ENCODE assay signal across 1 cellular context in the genomic region with DNA sequence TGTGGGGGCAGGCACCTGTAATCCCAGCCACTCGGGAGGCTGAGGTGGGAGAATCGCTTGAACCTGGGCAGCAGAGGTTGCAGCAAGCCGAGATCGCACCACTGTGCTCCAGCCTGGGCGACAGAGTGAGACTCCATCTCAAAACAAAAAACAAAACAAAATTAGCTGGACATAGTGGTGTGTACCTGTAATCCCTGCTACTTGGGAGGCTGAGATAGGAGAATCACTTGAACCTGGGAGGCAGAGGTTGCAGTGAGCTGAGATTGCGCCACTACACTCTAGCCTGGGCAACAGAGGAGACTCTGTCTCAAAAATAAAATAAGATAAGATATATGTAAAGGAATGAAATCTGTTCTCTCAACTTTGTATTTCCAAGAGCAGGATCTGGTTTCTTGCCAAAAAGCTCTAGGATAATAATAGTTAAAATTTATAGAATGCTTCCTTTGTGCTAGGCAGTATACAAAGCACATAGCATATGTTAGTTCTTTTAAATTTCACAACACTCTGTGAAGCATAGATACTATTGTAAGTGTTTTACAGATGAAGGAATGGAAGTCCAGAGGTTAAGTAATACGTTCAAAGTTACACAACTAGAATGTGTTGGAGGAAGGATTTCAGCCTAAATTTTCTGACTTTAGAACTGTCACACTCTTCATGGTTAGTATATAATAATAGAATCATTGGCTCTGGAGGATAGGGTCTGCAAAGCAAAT.
TF ChIP-seq lines count a peak whose summit lies in the region.

No MANE protein-coding gene starts in this region.

TF ChIP-seq in HepG2, 621 proteins besides CTCF, POLR2A, EP300 and RAD21 (continued from another document and continues in another):
- TF ChIP-seq, protein P1, sequence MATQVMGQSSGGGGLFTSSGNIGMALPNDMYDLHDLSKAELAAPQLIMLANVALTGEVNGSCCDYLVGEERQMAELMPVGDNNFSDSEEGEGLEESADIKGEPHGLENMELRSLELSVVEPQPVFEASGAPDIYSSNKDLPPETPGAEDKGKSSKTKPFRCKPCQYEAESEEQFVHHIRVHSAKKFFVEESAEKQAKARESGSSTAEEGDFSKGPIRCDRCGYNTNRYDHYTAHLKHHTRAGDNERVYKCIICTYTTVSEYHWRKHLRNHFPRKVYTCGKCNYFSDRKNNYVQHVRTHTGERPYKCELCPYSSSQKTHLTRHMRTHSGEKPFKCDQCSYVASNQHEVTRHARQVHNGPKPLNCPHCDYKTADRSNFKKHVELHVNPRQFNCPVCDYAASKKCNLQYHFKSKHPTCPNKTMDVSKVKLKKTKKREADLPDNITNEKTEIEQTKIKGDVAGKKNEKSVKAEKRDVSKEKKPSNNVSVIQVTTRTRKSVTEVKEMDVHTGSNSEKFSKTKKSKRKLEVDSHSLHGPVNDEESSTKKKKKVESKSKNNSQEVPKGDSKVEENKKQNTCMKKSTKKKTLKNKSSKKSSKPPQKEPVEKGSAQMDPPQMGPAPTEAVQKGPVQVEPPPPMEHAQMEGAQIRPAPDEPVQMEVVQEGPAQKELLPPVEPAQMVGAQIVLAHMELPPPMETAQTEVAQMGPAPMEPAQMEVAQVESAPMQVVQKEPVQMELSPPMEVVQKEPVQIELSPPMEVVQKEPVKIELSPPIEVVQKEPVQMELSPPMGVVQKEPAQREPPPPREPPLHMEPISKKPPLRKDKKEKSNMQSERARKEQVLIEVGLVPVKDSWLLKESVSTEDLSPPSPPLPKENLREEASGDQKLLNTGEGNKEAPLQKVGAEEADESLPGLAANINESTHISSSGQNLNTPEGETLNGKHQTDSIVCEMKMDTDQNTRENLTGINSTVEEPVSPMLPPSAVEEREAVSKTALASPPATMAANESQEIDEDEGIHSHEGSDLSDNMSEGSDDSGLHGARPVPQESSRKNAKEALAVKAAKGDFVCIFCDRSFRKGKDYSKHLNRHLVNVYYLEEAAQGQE (IDR thresholded peaks at IDR 0.05; ENCODE audit: borderline replicate concordance in 1 of 2, low read depth in 1 of 2, low read length in 2 of 2), result no peak
- no peak for TF ChIP-seq SNAI1 (CRISPR knock-in tag; IDR thresholded peaks at IDR 0.05; ENCODE audit: borderline replicate concordance)
- TF ChIP-seq ZNF746 (CRISPR knock-in tag; IDR thresholded peaks at IDR 0.05), result no peak
- TF ChIP-seq ZNF33B (CRISPR knock-in tag; IDR thresholded peaks at IDR 0.05), result no peak
- TF ChIP-seq ZNF282 (IDR thresholded peaks at IDR 0.05; ENCODE audit: partially characterized antibody), result no peak
- TF ChIP-seq ZNF598 (CRISPR knock-in tag; IDR thresholded peaks at IDR 0.05; ENCODE audit: borderline replicate concordance), result no peak
- TF ChIP-seq, protein P2, sequence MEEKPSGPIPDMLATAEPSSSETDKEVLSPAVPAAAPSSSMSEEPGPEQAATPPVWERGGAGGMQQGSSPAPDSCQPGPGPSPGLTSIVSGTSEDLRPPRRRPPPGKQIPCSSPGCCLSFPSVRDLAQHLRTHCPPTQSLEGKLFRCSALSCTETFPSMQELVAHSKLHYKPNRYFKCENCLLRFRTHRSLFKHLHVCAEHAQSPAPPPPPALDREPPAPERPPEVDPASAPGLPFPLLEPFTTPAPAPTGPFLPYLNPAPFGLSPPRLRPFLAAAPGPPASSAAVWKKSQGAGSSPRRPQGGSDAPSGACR (CRISPR knock-in tag; IDR thresholded peaks at IDR 0.05), result no peak
- no peak for TF ChIP-seq TEAD3 (CRISPR knock-in tag; optimal IDR thresholded peaks at IDR 0.05; ENCODE audit: borderline replicate concordance)
- no peak for TF ChIP-seq ZNF350 (CRISPR knock-in tag; IDR thresholded peaks at IDR 0.05; ENCODE audit: borderline replicate concordance, low read depth)
- TF ChIP-seq, protein P3, sequence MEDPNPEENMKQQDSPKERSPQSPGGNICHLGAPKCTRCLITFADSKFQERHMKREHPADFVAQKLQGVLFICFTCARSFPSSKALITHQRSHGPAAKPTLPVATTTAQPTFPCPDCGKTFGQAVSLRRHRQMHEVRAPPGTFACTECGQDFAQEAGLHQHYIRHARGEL (CRISPR knock-in tag; IDR thresholded peaks at IDR 0.05), result no peak
- no peak for TF ChIP-seq ZNF30 (CRISPR knock-in tag; IDR thresholded peaks at IDR 0.05)
- no peak for TF ChIP-seq KLF13 (CRISPR knock-in tag; IDR thresholded peaks at IDR 0.05)
- TF ChIP-seq, protein P4, sequence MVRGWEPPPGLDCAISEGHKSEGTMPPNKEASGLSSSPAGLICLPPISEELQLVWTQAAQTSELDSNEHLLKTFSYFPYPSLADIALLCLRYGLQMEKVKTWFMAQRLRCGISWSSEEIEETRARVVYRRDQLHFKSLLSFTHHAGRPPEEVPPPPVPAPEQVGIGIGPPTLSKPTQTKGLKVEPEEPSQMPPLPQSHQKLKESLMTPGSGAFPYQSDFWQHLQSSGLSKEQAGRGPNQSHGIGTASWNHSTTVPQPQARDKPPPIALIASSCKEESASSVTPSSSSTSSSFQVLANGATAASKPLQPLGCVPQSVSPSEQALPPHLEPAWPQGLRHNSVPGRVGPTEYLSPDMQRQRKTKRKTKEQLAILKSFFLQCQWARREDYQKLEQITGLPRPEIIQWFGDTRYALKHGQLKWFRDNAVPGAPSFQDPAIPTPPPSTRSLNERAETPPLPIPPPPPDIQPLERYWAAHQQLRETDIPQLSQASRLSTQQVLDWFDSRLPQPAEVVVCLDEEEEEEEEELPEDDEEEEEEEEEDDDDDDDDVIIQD (CRISPR knock-in tag; IDR thresholded peaks at IDR 0.05; ENCODE audit: low read depth), result no peak
- no peak for TF ChIP-seq CBX2 (IDR thresholded peaks at IDR 0.05; ENCODE audit: low read depth, low read length)
- TF ChIP-seq CBX2 (CRISPR knock-in tag; IDR thresholded peaks at IDR 0.05; ENCODE audit: low read depth), result no peak
- TF ChIP-seq, protein P5, sequence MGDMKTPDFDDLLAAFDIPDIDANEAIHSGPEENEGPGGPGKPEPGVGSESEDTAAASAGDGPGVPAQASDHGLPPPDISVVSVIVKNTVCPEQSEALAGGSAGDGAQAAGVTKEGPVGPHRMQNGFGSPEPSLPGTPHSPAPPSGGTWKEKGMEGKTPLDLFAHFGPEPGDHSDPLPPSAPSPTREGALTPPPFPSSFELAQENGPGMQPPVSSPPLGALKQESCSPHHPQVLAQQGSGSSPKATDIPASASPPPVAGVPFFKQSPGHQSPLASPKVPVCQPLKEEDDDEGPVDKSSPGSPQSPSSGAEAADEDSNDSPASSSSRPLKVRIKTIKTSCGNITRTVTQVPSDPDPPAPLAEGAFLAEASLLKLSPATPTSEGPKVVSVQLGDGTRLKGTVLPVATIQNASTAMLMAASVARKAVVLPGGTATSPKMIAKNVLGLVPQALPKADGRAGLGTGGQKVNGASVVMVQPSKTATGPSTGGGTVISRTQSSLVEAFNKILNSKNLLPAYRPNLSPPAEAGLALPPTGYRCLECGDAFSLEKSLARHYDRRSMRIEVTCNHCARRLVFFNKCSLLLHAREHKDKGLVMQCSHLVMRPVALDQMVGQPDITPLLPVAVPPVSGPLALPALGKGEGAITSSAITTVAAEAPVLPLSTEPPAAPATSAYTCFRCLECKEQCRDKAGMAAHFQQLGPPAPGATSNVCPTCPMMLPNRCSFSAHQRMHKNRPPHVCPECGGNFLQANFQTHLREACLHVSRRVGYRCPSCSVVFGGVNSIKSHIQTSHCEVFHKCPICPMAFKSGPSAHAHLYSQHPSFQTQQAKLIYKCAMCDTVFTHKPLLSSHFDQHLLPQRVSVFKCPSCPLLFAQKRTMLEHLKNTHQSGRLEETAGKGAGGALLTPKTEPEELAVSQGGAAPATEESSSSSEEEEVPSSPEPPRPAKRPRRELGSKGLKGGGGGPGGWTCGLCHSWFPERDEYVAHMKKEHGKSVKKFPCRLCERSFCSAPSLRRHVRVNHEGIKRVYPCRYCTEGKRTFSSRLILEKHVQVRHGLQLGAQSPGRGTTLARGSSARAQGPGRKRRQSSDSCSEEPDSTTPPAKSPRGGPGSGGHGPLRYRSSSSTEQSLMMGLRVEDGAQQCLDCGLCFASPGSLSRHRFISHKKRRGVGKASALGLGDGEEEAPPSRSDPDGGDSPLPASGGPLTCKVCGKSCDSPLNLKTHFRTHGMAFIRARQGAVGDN (CRISPR knock-in tag; IDR thresholded peaks at IDR 0.05), result peak; percentile 30; the same call in 1 of the 2 replicates
- TF ChIP-seq ZNF549 (CRISPR knock-in tag; IDR thresholded peaks at IDR 0.05), result no peak
- no peak for TF ChIP-seq ZNF546 (CRISPR knock-in tag; conservative IDR thresholded peaks at IDR 0.05)
- TF ChIP-seq STAG1 (CRISPR knock-in tag; IDR thresholded peaks at IDR 0.05), result no peak
- no peak for TF ChIP-seq ZNF260 (CRISPR knock-in tag; IDR thresholded peaks at IDR 0.05; ENCODE audit: borderline replicate concordance, low read depth)
- TF ChIP-seq SMYD3 (CRISPR knock-in tag; IDR thresholded peaks at IDR 0.05), result no peak
- TF ChIP-seq ZMYM4 (CRISPR knock-in tag; IDR thresholded peaks at IDR 0.05), result no peak
- TF ChIP-seq ZNF446 (CRISPR knock-in tag; IDR thresholded peaks at IDR 0.05), result no peak
- no peak for TF ChIP-seq MBNL3 (CRISPR knock-in tag; conservative IDR thresholded peaks at IDR 0.05)
- TF ChIP-seq, protein P6, sequence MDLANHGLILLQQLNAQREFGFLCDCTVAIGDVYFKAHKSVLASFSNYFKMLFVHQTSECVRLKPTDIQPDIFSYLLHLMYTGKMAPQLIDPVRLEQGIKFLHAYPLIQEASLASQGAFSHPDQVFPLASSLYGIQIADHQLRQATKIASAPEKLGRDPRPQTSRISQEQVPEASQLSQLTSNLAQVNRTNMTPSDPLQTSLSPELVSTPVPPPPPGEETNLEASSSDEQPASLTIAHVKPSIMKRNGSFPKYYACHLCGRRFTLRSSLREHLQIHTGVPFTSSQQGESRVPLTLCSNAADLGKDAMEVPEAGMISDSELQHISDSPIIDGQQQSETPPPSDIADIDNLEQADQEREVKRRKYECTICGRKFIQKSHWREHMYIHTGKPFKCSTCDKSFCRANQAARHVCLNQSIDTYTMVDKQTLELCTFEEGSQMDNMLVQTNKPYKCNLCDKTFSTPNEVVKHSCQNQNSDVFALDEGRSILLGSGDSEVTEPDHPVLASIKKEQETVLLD (CRISPR knock-in tag; IDR thresholded peaks at IDR 0.05; ENCODE audit: low read depth), result no peak
- TF ChIP-seq CENPX (CRISPR knock-in tag; IDR thresholded peaks at IDR 0.05), result no peak
- TF ChIP-seq ZNF781 (CRISPR knock-in tag; IDR thresholded peaks at IDR 0.05; ENCODE audit: borderline replicate concordance, not compliant biosample characterization), result no peak
- TF ChIP-seq ZNF10 (CRISPR knock-in tag; IDR thresholded peaks at IDR 0.05; ENCODE audit: borderline replicate concordance, low read depth), result no peak
- TF ChIP-seq POGZ (CRISPR knock-in tag; IDR thresholded peaks at IDR 0.05), result no peak; the same call in 1 of the 2 replicates
- TF ChIP-seq, protein P7, sequence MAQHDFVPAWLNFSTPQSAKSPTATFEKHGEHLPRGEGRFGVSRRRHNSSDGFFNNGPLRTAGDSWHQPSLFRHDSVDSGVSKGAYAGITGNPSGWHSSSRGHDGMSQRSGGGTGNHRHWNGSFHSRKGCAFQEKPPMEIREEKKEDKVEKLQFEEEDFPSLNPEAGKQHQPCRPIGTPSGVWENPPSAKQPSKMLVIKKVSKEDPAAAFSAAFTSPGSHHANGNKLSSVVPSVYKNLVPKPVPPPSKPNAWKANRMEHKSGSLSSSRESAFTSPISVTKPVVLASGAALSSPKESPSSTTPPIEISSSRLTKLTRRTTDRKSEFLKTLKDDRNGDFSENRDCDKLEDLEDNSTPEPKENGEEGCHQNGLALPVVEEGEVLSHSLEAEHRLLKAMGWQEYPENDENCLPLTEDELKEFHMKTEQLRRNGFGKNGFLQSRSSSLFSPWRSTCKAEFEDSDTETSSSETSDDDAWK (CRISPR knock-in tag; IDR thresholded peaks at IDR 0.05), result no peak
- TF ChIP-seq, protein P8, sequence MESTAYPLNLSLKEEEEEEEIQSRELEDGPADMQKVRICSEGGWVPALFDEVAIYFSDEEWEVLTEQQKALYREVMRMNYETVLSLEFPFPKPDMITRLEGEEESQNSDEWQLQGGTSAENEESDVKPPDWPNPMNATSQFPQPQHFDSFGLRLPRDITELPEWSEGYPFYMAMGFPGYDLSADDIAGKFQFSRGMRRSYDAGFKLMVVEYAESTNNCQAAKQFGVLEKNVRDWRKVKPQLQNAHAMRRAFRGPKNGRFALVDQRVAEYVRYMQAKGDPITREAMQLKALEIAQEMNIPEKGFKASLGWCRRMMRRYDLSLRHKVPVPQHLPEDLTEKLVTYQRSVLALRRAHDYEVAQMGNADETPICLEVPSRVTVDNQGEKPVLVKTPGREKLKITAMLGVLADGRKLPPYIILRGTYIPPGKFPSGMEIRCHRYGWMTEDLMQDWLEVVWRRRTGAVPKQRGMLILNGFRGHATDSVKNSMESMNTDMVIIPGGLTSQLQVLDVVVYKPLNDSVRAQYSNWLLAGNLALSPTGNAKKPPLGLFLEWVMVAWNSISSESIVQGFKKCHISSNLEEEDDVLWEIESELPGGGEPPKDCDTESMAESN (CRISPR knock-in tag; conservative IDR thresholded peaks at IDR 0.05), result no peak
- TF ChIP-seq DR1 (CRISPR knock-in tag; IDR thresholded peaks at IDR 0.05), result no peak
- no peak for TF ChIP-seq PHF20 (CRISPR knock-in tag; IDR thresholded peaks at IDR 0.05)
- TF ChIP-seq NONO (IDR thresholded peaks at IDR 0.05), result no peak
- TF ChIP-seq NONO (CRISPR knock-in tag; conservative IDR thresholded peaks at IDR 0.05), result no peak
- TF ChIP-seq, protein P9, sequence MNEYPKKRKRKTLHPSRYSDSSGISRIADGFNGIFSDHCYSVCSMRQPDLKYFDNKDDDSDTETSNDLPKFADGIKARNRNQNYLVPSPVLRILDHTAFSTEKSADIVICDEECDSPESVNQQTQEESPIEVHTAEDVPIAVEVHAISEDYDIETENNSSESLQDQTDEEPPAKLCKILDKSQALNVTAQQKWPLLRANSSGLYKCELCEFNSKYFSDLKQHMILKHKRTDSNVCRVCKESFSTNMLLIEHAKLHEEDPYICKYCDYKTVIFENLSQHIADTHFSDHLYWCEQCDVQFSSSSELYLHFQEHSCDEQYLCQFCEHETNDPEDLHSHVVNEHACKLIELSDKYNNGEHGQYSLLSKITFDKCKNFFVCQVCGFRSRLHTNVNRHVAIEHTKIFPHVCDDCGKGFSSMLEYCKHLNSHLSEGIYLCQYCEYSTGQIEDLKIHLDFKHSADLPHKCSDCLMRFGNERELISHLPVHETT (CRISPR knock-in tag; conservative IDR thresholded peaks at IDR 0.05), result no peak
- TF ChIP-seq, protein P10, sequence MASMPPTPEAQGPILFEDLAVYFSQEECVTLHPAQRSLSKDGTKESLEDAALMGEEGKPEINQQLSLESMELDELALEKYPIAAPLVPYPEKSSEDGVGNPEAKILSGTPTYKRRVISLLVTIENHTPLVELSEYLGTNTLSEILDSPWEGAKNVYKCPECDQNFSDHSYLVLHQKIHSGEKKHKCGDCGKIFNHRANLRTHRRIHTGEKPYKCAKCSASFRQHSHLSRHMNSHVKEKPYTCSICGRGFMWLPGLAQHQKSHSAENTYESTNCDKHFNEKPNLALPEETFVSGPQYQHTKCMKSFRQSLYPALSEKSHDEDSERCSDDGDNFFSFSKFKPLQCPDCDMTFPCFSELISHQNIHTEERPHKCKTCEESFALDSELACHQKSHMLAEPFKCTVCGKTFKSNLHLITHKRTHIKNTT (CRISPR knock-in tag; IDR thresholded peaks at IDR 0.05), result no peak
